Comparison of ENCODE assay signal across 8 cellular contexts in the genomic region with DNA sequence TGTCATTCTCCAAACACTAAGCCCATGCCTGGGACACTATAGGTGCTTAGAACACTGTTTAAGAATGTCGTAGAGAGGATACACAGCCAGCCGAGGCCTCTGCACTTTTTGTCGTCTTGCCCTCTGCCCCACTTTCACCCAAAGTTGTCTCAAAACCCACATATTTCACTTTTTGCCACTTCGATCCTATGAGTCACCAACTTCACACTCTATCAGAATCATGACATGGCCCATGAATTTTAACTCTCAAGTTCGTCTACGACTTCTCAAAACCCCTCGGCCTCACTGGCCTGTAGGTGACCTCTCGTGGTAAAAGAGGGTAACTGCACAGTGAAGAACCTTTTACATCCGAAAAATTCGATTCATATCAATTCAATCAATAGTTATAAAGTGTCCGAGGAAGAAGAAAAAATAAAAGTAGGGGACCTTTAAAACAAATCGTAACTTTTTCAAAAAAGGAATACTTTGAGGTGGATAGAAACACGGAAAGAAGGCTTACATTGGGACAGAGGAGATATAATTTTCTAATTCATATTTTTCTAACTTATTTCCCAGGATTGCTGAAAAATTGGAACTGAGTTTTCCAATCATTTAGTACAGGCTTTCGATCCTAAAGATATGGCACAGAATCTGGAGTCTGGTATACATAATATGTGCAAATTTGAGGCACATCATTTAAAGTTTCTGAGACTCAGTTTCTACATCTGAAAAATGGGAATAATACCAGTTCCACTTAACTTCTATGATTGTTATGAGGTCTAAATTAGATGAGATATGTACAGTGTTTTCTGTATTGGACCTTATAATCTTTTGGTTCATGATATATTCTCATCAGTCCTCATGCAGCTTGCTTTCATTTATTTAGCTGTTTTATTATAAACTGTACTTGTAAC.
DNase-seq lines count a peak whose midpoint lies in the region; ATAC-seq and TF ChIP-seq lines count a peak whose summit lies in the region.

No MANE protein-coding gene starts in this region.

- peak; percentile 21 to 27 for DNase-seq in activated T-cell treated with anti-CD3 and anti-CD28 coated beads, Interleukin-2, amount 50 U/mL, for 48 hours
- DNase-seq in activated T-cell treated with anti-CD3 and anti-CD28 coated beads, Interleukin-2, amount 50 U/mL, for 24 hours = no peak
- DNase-seq in RPMI7951 (ENCODE audit: low read depth) = peak; percentile 53
- peak; percentile 80 for DNase-seq in dermis blood vessel endothelial cell
- no peak for DNase-seq in lower lobe of right lung
- no peak for DNase-seq in uterus

- H3K4me3 ChIP-seq in lower lobe of right lung (no peak overlapping the region), uterus (no peak overlapping the region)

- ATAC-seq in HG03025 (IDR thresholded peaks at IDR 0.05; ENCODE audit: low FRiP score, unreplicated experiment) (peak; percentile 67), lower lobe of right lung (peak; percentile 67 to 78), GM21528 (IDR thresholded peaks at IDR 0.05; ENCODE audit: low FRiP score, unreplicated experiment) (no peak)

- no peaks in the 10 kb centered on the region for H3K4me1 ChIP-seq in lower lobe of right lung
- no peaks in the 10 kb centered on the region for H3K4me1 ChIP-seq in uterus

- no peaks in the 10 kb centered on the region for H3K36me3 ChIP-seq in lower lobe of right lung
- H3K36me3 ChIP-seq in uterus = no peaks in the 10 kb centered on the region

- H3K27ac Mint-ChIP-seq in activated T-cell treated with anti-CD3 and anti-CD28 coated beads, Interleukin-2, amount 50 U/mL, for 24 hours = no peak overlapping the region

- H3K9me3 ChIP-seq in lower lobe of right lung = no peaks in the 10 kb centered on the region
- no peaks in the 10 kb centered on the region for H3K9me3 ChIP-seq in uterus

- TF ChIP-seq POLR2A in uterus (IDR thresholded peaks at IDR 0.05) = no peak

- no peaks in the 10 kb centered on the region for H3K27me3 ChIP-seq in lower lobe of right lung (ENCODE audit: low read depth)
- H3K27me3 ChIP-seq in uterus = no peaks in the 10 kb centered on the region

- peaks cover 43% of the 10 kb centered on the region for H3K27me3 Mint-ChIP-seq in activated T-cell treated with anti-CD3 and anti-CD28 coated beads, Interleukin-2, amount 50 U/mL, for 24 hours

- H3K4me1 Mint-ChIP-seq in activated T-cell treated with anti-CD3 and anti-CD28 coated beads, Interleukin-2, amount 50 U/mL, for 24 hours (ENCODE audit: low read depth) = peaks cover 4% of the 10 kb centered on the region

- H3K9me3 Mint-ChIP-seq in activated T-cell treated with anti-CD3 and anti-CD28 coated beads, Interleukin-2, amount 50 U/mL, for 24 hours = no peaks in the 10 kb centered on the region

- H3K27ac ChIP-seq in lower lobe of right lung (no peak overlapping the region), uterus (no peak overlapping the region)

- H3K36me3 Mint-ChIP-seq in activated T-cell treated with anti-CD3 and anti-CD28 coated beads, Interleukin-2, amount 50 U/mL, for 24 hours (ENCODE audit: low read depth) = no peaks in the 10 kb centered on the region

- TF ChIP-seq CTCF in lower lobe of right lung (IDR thresholded peaks at IDR 0.05) (peak; percentile 81), uterus (IDR thresholded peaks at IDR 0.05) (peak; percentile 67 to 76 (median 70))

- H3K4me3 Mint-ChIP-seq in activated T-cell treated with anti-CD3 and anti-CD28 coated beads, Interleukin-2, amount 50 U/mL, for 24 hours = no peak overlapping the region

- intact Hi-C loops in lower lobe of right lung (cut with DNase I) = loop anchor here (5.0 kb wide), 1 partner anchor 127 kb away; no protein-coding TSS in a partner anchor
- intact Hi-C loops in uterus (cut with DNase I; ENCODE audit: low total_unique reads) = loop anchor here (10.0 kb wide), 1 partner anchor 125 kb away; no protein-coding TSS in a partner anchor

Comparison
In these comparisons a context has a peak if more than half of its experiments do, and no peak if none do; other contexts are left out.
1. DNase-seq: peak in activated T-cell treated with anti-CD3 and anti-CD28 coated beads, Interleukin-2, amount 50 U/mL, for 48 hours (2 of 2), RPMI7951 (single experiment) and dermis blood vessel endothelial cell (single experiment); none in activated T-cell treated with anti-CD3 and anti-CD28 coated beads, Interleukin-2, amount 50 U/mL, for 24 hours (single experiment), lower lobe of right lung (single experiment) and uterus (0 of 2).